ENCODE assay signal across 13 cellular contexts in the genomic region with DNA sequence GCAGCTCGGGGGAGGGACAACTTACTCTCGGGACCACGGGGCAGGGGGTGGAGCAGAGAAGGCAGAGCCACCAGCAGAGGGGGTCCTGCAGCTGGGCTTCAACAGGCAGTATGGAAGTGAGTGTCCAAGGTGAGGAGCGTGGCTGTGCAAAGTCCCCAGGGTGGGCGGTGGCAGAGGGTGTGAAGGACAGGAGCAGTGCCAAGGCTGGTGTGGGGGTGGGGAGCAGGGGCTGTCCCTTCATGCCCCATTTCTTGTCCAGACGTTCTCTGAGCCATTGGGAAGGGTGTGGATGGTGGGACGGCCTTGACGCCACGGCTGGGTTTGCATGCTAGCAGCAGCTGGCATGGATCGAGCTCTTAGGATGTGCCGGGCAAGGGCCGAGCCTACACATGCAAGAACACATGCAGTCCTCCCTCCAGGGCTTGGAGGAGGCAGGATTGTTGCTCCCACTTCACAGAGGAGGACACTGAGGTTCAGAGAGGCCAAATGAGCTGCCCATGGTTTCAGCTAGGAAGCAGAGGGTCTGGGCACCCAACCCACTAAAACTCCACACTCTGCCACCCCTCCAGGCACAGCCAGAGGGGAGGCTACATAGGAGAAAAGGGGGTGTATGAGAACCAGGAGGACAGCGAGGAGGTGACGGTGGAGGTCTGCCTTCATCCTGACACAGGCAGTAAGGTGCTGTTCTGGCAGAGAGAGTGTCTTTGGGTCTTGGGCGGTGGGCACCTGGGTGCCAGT.
DNase-seq lines count a peak whose midpoint lies in the region; ATAC-seq and TF ChIP-seq lines count a peak whose summit lies in the region.
"Had no signal": no experiment of that assay in that cellular context is flagged by ENCODE, and none has a peak within 500 bp of the region (broad histone marks: within the 10 kb centered on the region; RNA-seq: fewer than 3 reads in every experiment).

No MANE protein-coding gene starts in this region.

- no peaks in the 10 kb centered on the region for H3K36me3 Mint-ChIP-seq in activated CD8-positive, alpha-beta T cell treated with anti-CD3 and anti-CD28 coated beads for 36 hours (ENCODE audit: low read depth)
- H3K36me3 Mint-ChIP-seq in activated naive CD8-positive, alpha-beta T cell treated with anti-CD3 and anti-CD28 coated beads, Interleukin-2, amount 50 U/mL, for 24 hours (ENCODE audit: low read depth) = no peaks in the 10 kb centered on the region

- CTCF ChIA-PET in activated CD8-positive, alpha-beta T cell treated with anti-CD3 and anti-CD28 coated beads for 36 hours (lab: Charles Lee) = interaction anchor here (2.1 kb wide), 1 partner anchor 124 kb away, joined by 5 read pairs; no protein-coding TSS in a partner anchor

- H3K4me1 Mint-ChIP-seq in activated CD8-positive, alpha-beta T cell treated with anti-CD3 and anti-CD28 coated beads for 36 hours (ENCODE audit: low read depth) = no peaks in the 10 kb centered on the region
- no peaks in the 10 kb centered on the region for H3K4me1 Mint-ChIP-seq in activated naive CD8-positive, alpha-beta T cell treated with anti-CD3 and anti-CD28 coated beads, Interleukin-2, amount 50 U/mL, for 24 hours

- H3K27ac Mint-ChIP-seq in activated CD8-positive, alpha-beta T cell treated with anti-CD3 and anti-CD28 coated beads for 36 hours = no peak overlapping the region
- H3K27ac Mint-ChIP-seq in activated naive CD8-positive, alpha-beta T cell treated with anti-CD3 and anti-CD28 coated beads, Interleukin-2, amount 50 U/mL, for 24 hours = no peak overlapping the region
- H3K27ac Mint-ChIP-seq: activated CD4-positive, alpha-beta T cell treated with anti-CD3 and anti-CD28 coated beads for 36 hours had no signal

- POLR2A ChIA-PET in activated CD8-positive, alpha-beta T cell treated with anti-CD3 and anti-CD28 coated beads for 36 hours (lab: Charles Lee) = no interaction called here

- DNase-seq in AG10803 (ENCODE audit: low read depth) = peak; percentile 28
- DNase-seq in activated CD8-positive, alpha-beta T cell treated with anti-CD3 and anti-CD28 coated beads for 36 hours = peak; percentile 37
- peak; percentile 42 for DNase-seq in left lobe of liver (ENCODE audit: low spot score)
- DNase-seq in activated naive CD8-positive, alpha-beta T cell treated with anti-CD3 and anti-CD28 coated beads, Interleukin-2, amount 50 U/mL, for 24 hours = no peak
- no peak for DNase-seq in SHP77 (lab: John Stamatoyannopoulos, UW)
- DNase-seq in C1 segment of cervical spinal cord (lab: John Stamatoyannopoulos, UW) = no peak
- DNase-seq: activated CD4-positive, alpha-beta T cell treated with anti-CD3 and anti-CD28 coated beads for 36 hours; activated gamma-delta T cell; esophagus squamous epithelium; GF-D8; OCI-M1 had no signal

- ATAC-seq in activated CD8-positive, alpha-beta T cell treated with anti-CD3 and anti-CD28 coated beads for 36 hours = no peak
- ATAC-seq in left lobe of liver (no peak), GM18870 (IDR thresholded peaks at IDR 0.05; ENCODE audit: unreplicated experiment) (no peak)
- ATAC-seq in activated naive CD8-positive, alpha-beta T cell treated with anti-CD3 and anti-CD28 coated beads, Interleukin-2, amount 50 U/mL, for 24 hours = no peak
- ATAC-seq: activated CD4-positive, alpha-beta T cell treated with anti-CD3 and anti-CD28 coated beads for 36 hours had no signal

- intact Hi-C loops in activated CD8-positive, alpha-beta T cell treated with anti-CD3 and anti-CD28 coated beads for 36 hours (cut with micrococcal nuclease) = no loop called here

- H3K27me3 Mint-ChIP-seq in activated CD8-positive, alpha-beta T cell treated with anti-CD3 and anti-CD28 coated beads for 36 hours = peaks cover 2% of the 10 kb centered on the region
- peaks cover 7% of the 10 kb centered on the region for H3K27me3 Mint-ChIP-seq in activated naive CD8-positive, alpha-beta T cell treated with anti-CD3 and anti-CD28 coated beads, Interleukin-2, amount 50 U/mL, for 24 hours
- H3K27me3 Mint-ChIP-seq: activated CD4-positive, alpha-beta T cell treated with anti-CD3 and anti-CD28 coated beads for 36 hours had no signal

- TF ChIP-seq CTCF in AG10803 (conservative IDR thresholded peaks at IDR 0.05; ENCODE audit: low read length) = no peak
- TF ChIP-seq CTCF in GM12872 (IDR thresholded peaks at IDR 0.05; ENCODE audit: insufficient read depth, low read depth, low read length) = 0 out of 3 replicates have a peak, but pooled peaks have one; percentile 18
- no peak for TF ChIP-seq CTCF in activated CD8-positive, alpha-beta T cell treated with anti-CD3 and anti-CD28 coated beads for 36 hours (IDR thresholded peaks at IDR 0.05)

- H3K9me3 Mint-ChIP-seq in activated CD8-positive, alpha-beta T cell treated with anti-CD3 and anti-CD28 coated beads for 36 hours = no peaks in the 10 kb centered on the region
- no peaks in the 10 kb centered on the region for H3K9me3 Mint-ChIP-seq in activated naive CD8-positive, alpha-beta T cell treated with anti-CD3 and anti-CD28 coated beads, Interleukin-2, amount 50 U/mL, for 24 hours

- H3K4me3 Mint-ChIP-seq in activated CD8-positive, alpha-beta T cell treated with anti-CD3 and anti-CD28 coated beads for 36 hours = no peak overlapping the region
- H3K4me3 Mint-ChIP-seq in activated naive CD8-positive, alpha-beta T cell treated with anti-CD3 and anti-CD28 coated beads, Interleukin-2, amount 50 U/mL, for 24 hours = no peak overlapping the region
- H3K4me3 Mint-ChIP-seq: activated CD4-positive, alpha-beta T cell treated with anti-CD3 and anti-CD28 coated beads for 36 hours had no signal

- H3K4me3 ChIP-seq in AG10803 (ENCODE audit: low read length) = no peak overlapping the region
- H3K4me3 ChIP-seq: esophagus squamous epithelium had no signal

Comparison
In these comparisons a context has a peak if more than half of its experiments do, and no peak if none do; other contexts are left out.
1. DNase-seq: peak in AG10803 (single experiment), activated CD8-positive, alpha-beta T cell treated with anti-CD3 and anti-CD28 coated beads for 36 hours (single experiment) and left lobe of liver (single experiment); none in activated naive CD8-positive, alpha-beta T cell treated with anti-CD3 and anti-CD28 coated beads, Interleukin-2, amount 50 U/mL, for 24 hours (single experiment), SHP77 (0 of 2) and C1 segment of cervical spinal cord (0 of 14).